Comparison of ENCODE assay signal across 1 cellular context in the genomic region with DNA sequence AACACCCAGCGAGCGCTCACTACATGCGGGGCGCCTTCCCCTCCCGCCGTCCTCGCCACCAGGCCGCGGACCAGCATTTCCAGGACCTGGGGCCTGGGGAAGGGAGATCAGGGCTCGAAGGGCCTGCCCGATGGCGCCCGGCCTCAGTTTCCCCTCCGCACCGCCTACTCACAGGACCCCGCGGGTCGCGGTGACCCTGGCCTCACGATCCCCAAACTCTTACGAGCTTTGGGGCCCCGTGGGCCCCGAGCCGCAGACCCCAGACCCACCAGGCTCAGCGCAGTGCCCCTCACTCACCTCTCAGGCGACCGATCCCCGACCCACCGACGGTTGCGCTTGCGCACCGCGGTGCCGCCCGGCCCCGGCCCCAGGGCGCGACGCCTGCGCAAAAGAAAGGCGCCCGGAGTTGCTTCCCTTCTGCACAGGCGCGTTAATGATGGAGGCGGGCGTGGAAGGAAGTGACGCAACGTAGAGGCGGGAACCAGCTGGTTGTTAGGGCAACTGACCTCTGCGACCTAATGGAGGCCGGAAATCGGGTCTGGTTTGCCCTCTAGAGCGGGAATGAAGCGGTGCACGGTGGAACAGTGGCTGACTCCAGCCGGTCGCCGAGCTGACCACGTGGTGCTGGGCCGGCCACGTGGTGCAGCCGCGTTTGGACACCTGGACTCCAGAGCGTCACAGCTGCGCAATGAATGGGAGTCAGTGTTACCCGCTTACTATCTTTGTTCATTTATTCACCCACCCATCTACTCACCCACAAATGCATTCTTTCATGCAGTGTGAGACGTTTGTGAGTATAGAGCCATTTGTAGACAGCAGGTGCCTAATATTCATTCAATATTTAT.
A peak's percentile ranks its signal among the peaks of the same experiment; 100 is the strongest.
TF ChIP-seq lines count a peak whose summit lies in the region.

Gene SGTA, minus strand, starts transcription at position 338 of the 845 bp plus-strand sequence. CDS start 14,205 bp downstream, outside the sequence.

TF ChIP-seq in GM12878, 131 proteins besides CTCF, POLR2A, EP300 and RAD21 (continued from another document and continues in another):
- TF ChIP-seq PKNOX1 (IDR thresholded peaks at IDR 0.05) (peak; percentile 78), ZZZ3 (IDR thresholded peaks at IDR 0.05; ENCODE audit: control insufficient read depth, insufficient read length, low read depth) (no peak), ATF3 (IDR thresholded peaks at IDR 0.05; ENCODE audit: borderline replicate concordance, extremely low read depth, low read depth, low read length) (peak; percentile 97), MXI1 (IDR thresholded peaks at IDR 0.05; ENCODE audit: low read depth, low read length) (peak; percentile 99), HCFC1 (IDR thresholded peaks at IDR 0.05; ENCODE audit: low read length) (peak; percentile 78), ZBTB4 (CRISPR knock-in tag; IDR thresholded peaks at IDR 0.05) (no peak), POU2F2 (IDR thresholded peaks at IDR 0.05; ENCODE audit: borderline replicate concordance, low read depth, low read length) (peak; percentile 54; the same call in 1 of the 3 replicates), ZSCAN29 (IDR thresholded peaks at IDR 0.05) (no peak), LARP7 (IDR thresholded peaks at IDR 0.05) (peak; percentile 63; the same call in 1 of the 2 replicates), GABPA (IDR thresholded peaks at IDR 0.05; ENCODE audit: low read depth) (peak; percentile 94), SMAD1 (IDR thresholded peaks at IDR 0.05; ENCODE audit: low read depth, partially characterized antibody) (no peak), ZNF217 (IDR thresholded peaks at IDR 0.05) (no peak), NR2C1 (IDR thresholded peaks at IDR 0.05) (peak; percentile 92), ZBTB40 (IDR thresholded peaks at IDR 0.05; ENCODE audit: borderline replicate concordance) (peak; percentile 94), SP1 (IDR thresholded peaks at IDR 0.05; ENCODE audit: low read depth, low read length) (peak; percentile 71), ATF7 (IDR thresholded peaks at IDR 0.05; ENCODE audit: low read depth) (peak; percentile 58), ZNF24 (IDR thresholded peaks at IDR 0.05) (no peak), PAX5 (IDR thresholded peaks at IDR 0.05; ENCODE audit: borderline replicate concordance, low read depth, low read length) (peak; percentile 67; the same call in 1 of the 2 replicates), NBN (IDR thresholded peaks at IDR 0.05) (peak; percentile 79; the same call in 1 of the 2 replicates), HDGF (IDR thresholded peaks at IDR 0.05) (peak; percentile 78), MEF2B (IDR thresholded peaks at IDR 0.05; ENCODE audit: partially characterized antibody, poor library complexity, severe bottlenecking) (peak; percentile 66), ETV6 (conservative IDR thresholded peaks at IDR 0.05 in 1 of 2, IDR thresholded peaks at IDR 0.05 in 1 of 2; ENCODE audit: borderline replicate concordance in 1 of 2, low read depth in 1 of 2) (no peak), JUND (IDR thresholded peaks at IDR 0.05; ENCODE audit: low read depth, low read length) (0 out of 2 replicates have a peak, but pooled peaks have one; percentile 44), FOS (IDR thresholded peaks at IDR 0.05; ENCODE audit: borderline replicate concordance, extremely low read depth, insufficient read length) (peak; percentile 86), DPF2 (IDR thresholded peaks at IDR 0.05) (no peak; the same call in 1 of the 2 replicates), NR2F1 (conservative IDR thresholded peaks at IDR 0.05) (peak; percentile 100), STAT1 (conservative IDR thresholded peaks at IDR 0.05) (peak; percentile 10; the same call in 1 of the 2 replicates), RAD51 (IDR thresholded peaks at IDR 0.05) (peak; percentile 99), MYB (IDR thresholded peaks at IDR 0.05; ENCODE audit: borderline replicate concordance, low read depth, low read length) (no peak), IRF3 (IDR thresholded peaks at IDR 0.05) (peak; percentile 41; the same call in 1 of the 2 replicates), RELA (IDR thresholded peaks at IDR 0.05; ENCODE audit: borderline replicate concordance, partially characterized antibody) (peak; percentile 88), CEBPB (IDR thresholded peaks at IDR 0.05; ENCODE audit: borderline replicate concordance in 1 of 2, low read depth in 2 of 2, low read length in 2 of 2) (peak in 1 of 2 experiments; percentile 71; a peak in 2 of 4 replicates), SUPT20H (IDR thresholded peaks at IDR 0.05; ENCODE audit: borderline replicate concordance, control insufficient read depth, low read depth, low read length) (no peak), POLR2AphosphoS5 (IDR thresholded peaks at IDR 0.05; ENCODE audit: low read length) (peak; percentile 72), SIX5 (IDR thresholded peaks at IDR 0.05; ENCODE audit: low read depth, low read length, severe bottlenecking) (peak; percentile 39)
- TF ChIP-seq, protein P1, sequence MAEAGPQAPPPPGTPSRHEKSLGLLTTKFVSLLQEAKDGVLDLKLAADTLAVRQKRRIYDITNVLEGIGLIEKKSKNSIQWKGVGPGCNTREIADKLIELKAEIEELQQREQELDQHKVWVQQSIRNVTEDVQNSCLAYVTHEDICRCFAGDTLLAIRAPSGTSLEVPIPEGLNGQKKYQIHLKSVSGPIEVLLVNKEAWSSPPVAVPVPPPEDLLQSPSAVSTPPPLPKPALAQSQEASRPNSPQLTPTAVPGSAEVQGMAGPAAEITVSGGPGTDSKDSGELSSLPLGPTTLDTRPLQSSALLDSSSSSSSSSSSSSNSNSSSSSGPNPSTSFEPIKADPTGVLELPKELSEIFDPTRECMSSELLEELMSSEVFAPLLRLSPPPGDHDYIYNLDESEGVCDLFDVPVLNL (IDR thresholded peaks at IDR 0.05; ENCODE audit: low read depth, low read length), result peak; percentile 77
- TF ChIP-seq, protein P2, sequence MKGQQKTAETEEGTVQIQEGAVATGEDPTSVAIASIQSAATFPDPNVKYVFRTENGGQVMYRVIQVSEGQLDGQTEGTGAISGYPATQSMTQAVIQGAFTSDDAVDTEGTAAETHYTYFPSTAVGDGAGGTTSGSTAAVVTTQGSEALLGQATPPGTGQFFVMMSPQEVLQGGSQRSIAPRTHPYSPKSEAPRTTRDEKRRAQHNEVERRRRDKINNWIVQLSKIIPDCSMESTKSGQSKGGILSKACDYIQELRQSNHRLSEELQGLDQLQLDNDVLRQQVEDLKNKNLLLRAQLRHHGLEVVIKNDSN (IDR thresholded peaks at IDR 0.05; ENCODE audit: borderline replicate concordance, extremely low read length, insufficient read depth, low read depth, low read length), result peak; percentile 99
- TF ChIP-seq, protein P3, sequence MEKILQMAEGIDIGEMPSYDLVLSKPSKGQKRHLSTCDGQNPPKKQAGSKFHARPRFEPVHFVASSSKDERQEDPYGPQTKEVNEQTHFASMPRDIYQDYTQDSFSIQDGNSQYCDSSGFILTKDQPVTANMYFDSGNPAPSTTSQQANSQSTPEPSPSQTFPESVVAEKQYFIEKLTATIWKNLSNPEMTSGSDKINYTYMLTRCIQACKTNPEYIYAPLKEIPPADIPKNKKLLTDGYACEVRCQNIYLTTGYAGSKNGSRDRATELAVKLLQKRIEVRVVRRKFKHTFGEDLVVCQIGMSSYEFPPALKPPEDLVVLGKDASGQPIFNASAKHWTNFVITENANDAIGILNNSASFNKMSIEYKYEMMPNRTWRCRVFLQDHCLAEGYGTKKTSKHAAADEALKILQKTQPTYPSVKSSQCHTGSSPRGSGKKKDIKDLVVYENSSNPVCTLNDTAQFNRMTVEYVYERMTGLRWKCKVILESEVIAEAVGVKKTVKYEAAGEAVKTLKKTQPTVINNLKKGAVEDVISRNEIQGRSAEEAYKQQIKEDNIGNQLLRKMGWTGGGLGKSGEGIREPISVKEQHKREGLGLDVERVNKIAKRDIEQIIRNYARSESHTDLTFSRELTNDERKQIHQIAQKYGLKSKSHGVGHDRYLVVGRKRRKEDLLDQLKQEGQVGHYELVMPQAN (conservative IDR thresholded peaks at IDR 0.05), result peak; percentile 56
- TF ChIP-seq, protein P4, sequence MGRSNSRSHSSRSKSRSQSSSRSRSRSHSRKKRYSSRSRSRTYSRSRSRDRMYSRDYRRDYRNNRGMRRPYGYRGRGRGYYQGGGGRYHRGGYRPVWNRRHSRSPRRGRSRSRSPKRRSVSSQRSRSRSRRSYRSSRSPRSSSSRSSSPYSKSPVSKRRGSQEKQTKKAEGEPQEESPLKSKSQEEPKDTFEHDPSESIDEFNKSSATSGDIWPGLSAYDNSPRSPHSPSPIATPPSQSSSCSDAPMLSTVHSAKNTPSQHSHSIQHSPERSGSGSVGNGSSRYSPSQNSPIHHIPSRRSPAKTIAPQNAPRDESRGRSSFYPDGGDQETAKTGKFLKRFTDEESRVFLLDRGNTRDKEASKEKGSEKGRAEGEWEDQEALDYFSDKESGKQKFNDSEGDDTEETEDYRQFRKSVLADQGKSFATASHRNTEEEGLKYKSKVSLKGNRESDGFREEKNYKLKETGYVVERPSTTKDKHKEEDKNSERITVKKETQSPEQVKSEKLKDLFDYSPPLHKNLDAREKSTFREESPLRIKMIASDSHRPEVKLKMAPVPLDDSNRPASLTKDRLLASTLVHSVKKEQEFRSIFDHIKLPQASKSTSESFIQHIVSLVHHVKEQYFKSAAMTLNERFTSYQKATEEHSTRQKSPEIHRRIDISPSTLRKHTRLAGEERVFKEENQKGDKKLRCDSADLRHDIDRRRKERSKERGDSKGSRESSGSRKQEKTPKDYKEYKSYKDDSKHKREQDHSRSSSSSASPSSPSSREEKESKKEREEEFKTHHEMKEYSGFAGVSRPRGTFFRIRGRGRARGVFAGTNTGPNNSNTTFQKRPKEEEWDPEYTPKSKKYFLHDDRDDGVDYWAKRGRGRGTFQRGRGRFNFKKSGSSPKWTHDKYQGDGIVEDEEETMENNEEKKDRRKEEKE (IDR thresholded peaks at IDR 0.05), result no peak
